In the genomic region with DNA sequence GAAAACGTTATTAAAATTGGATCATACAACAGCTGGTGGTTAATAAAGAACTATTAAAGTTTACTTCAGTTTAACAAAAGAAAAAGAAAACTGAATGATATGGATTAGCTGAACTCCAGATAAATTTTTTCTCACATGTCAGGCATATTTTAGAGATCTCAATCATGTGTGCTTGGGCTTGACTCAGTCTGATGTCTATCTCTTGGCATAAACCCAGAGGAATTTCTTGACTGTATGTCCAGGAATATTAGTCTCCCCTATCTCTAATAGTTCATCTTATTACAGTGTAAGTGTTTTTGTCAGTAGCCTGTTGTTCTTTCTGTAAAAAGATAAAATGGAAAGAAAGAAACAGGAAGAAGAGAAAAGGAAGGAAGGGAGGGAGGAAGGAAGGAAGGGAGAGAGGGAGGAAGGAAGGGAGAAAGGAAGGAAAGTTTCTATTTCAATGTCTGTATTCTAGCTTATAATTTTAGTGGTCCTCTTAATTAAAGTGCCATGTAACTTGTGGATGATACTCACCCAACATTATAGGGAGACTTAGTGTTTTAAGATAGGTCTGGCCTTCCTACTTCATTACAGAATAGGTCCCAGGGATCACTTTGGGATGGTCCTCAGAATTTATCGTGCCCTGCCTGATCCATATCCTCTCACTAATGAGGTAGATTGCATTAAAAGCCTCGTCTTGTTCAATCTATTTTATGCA, we compare ENCODE assay signal across 19 cellular contexts.
DNase-seq lines count a peak whose midpoint lies in the region; ATAC-seq and TF ChIP-seq lines count a peak whose summit lies in the region.
"Had no signal": no experiment of that assay in that cellular context is flagged by ENCODE, and none has a peak within 500 bp of the region (broad histone marks: within the 10 kb centered on the region; RNA-seq: fewer than 3 reads in every experiment).

No MANE protein-coding gene starts in this region.

- H3K27me3 ChIP-seq in BLaER1 (no peaks in the 10 kb centered on the region), PC-3 (ENCODE audit: low read length) (no peaks in the 10 kb centered on the region)
- H3K27me3 ChIP-seq: transverse colon had no signal

- no TSS peak for BruUV-seq in PC-3 (replicated peaks; lab: Mats Ljungman, UMichigan)

- CTCF ChIA-PET in PC-3 (lab: Charles Lee), result no interaction called here

- peak overlapping the region; percentile 5; the same call in 1 of the 2 replicates for H3K4me2 ChIP-seq in BLaER1
- no peak overlapping the region for H3K4me2 ChIP-seq in PC-3 (ENCODE audit: low read length)
- H3K4me2 ChIP-seq: KMS-11 had no signal

- intact Hi-C loops in PC-3 (cut with micrococcal nuclease), result no loop called here

- no peaks in the 10 kb centered on the region for H3K9me2 ChIP-seq in PC-3 (replicated peaks; ENCODE audit: low read length)

- H3K4me1 Mint-ChIP-seq in nephron, result peaks cover 48% of the 10 kb centered on the region
- H3K4me1 Mint-ChIP-seq: memory B cell had no signal

- H4K20me1 ChIP-seq in BLaER1, result no peaks in the 10 kb centered on the region
- no peaks in the 10 kb centered on the region for H4K20me1 ChIP-seq in PC-3 (ENCODE audit: low read length)

- H3K9me3 Mint-ChIP-seq in nephron, result peaks cover 2% of the 10 kb centered on the region

- DNase-seq in PC-3, result peak; percentile 75
- DNase-seq in epithelial cell of esophagus (ENCODE audit: low read depth), result peak; percentile 66
- DNase-seq in Kasumi-1 (lab: John Stamatoyannopoulos, UW), result no peak
- no peak for DNase-seq in germinal center (ENCODE audit: low spot score)
- DNase-seq in GF-D8 (lab: John Stamatoyannopoulos, UW), result no peak
- DNase-seq: activated T-cell treated with anti-CD3 and anti-CD28 coated beads, Interleukin-2, amount 50 U/mL, for 4 hours; Calu3; NCI-H1436 treated with DMSO at 0.1 percent for 48 hours; NCI-H345; stimulated activated naive B cell treated with anti-CD40 and anti-IgM and Interleukin-4, amounts not matched to agents 10 μg/mL and 1 μg/mL and 100 μg/mL, for 72 hours; transverse colon had no signal

- H3K27me3 Mint-ChIP-seq in nephron (ENCODE audit: low read depth), result no peaks in the 10 kb centered on the region
- H3K27me3 Mint-ChIP-seq: activated naive CD8-positive, alpha-beta T cell; stimulated activated naive B cell treated with anti-CD40 and anti-IgM and Interleukin-4, amounts not matched to agents 10 μg/mL and 1 μg/mL and 100 μg/mL, for 72 hours had no signal

- no peak overlapping the region for H3K27ac ChIP-seq in BLaER1
- H3K27ac ChIP-seq in PC-3 (ENCODE audit: low read length), result no peak overlapping the region
- H3K27ac ChIP-seq: HL-60, KMS-11, skin epidermis, transverse colon had no signal

- peak overlapping the region in 1 of 3 experiments; percentile 33 for H3K4me3 Mint-ChIP-seq in nephron
- H3K4me3 Mint-ChIP-seq: activated naive CD8-positive, alpha-beta T cell; activated T-cell treated with anti-CD3 and anti-CD28 coated beads, Interleukin-2, amount 50 U/mL, for 4 hours; memory B cell; stimulated activated naive B cell treated with anti-CD40 and anti-IgM and Interleukin-4, amounts not matched to agents 10 μg/mL and 1 μg/mL and 100 μg/mL, for 72 hours had no signal

- H3K36me3 Mint-ChIP-seq in nephron (ENCODE audit: low read depth), result no peaks in the 10 kb centered on the region
- H3K36me3 Mint-ChIP-seq: memory B cell had no signal

- H3K36me3 ChIP-seq in BLaER1 (no peaks in the 10 kb centered on the region), PC-3 (ENCODE audit: low read depth, low read length) (no peaks in the 10 kb centered on the region)
- H3K36me3 ChIP-seq: transverse colon had no signal

- no peak overlapping the region for H2AFZ ChIP-seq in PC-3 (ENCODE audit: low read length)

- POLR2A ChIA-PET in PC-3 (lab: Charles Lee; ENCODE audit: unreplicated experiment), result no interaction called here

- H3K4me1 ChIP-seq in BLaER1 (peaks cover 6% of the 10 kb centered on the region; the same call in 1 of the 2 replicates), PC-3 (ENCODE audit: insufficient read depth, low read length) (peaks cover 29% of the 10 kb centered on the region)
- H3K4me1 ChIP-seq: transverse colon had no signal

- TF ChIP-seq CTCF in PC-3 (conservative IDR thresholded peaks at IDR 0.05; ENCODE audit: low read depth, low read length) (no peak), epithelial cell of esophagus (IDR thresholded peaks at IDR 0.05; ENCODE audit: insufficient read depth, low read depth, low read length, missing control alignments) (no peak), nephron (IDR thresholded peaks at IDR 0.05; ENCODE audit: unreplicated experiment in 3 of 3) (no peak)

- peak overlapping the region; percentile 34 to 77 (median 50) for H3K27ac Mint-ChIP-seq in nephron
- H3K27ac Mint-ChIP-seq: activated naive CD8-positive, alpha-beta T cell; memory B cell; stimulated activated naive B cell treated with anti-CD40 and anti-IgM and Interleukin-4, amounts not matched to agents 10 μg/mL and 1 μg/mL and 100 μg/mL, for 72 hours had no signal

- H3K9ac ChIP-seq in BLaER1 (no peak overlapping the region), PC-3 (ENCODE audit: low read length) (no peak overlapping the region)
- H3K9ac ChIP-seq: KMS-11 had no signal

- H3K4me3 ChIP-seq in BLaER1 (no peak overlapping the region), PC-3 (ENCODE audit: low read length) (no peak overlapping the region), epithelial cell of esophagus (ENCODE audit: low read length) (no peak overlapping the region)
- H3K4me3 ChIP-seq: skin epidermis, transverse colon had no signal

- ATAC-seq in PC-3 (no peak), HG02759 (IDR thresholded peaks at IDR 0.05; ENCODE audit: unreplicated experiment) (no peak)
- ATAC-seq: activated T-cell treated with anti-CD3 and anti-CD28 coated beads, Interleukin-2, amount 50 U/mL, for 4 hours; stimulated activated naive B cell treated with anti-CD40 and anti-IgM and Interleukin-4, amounts not matched to agents 10 μg/mL and 1 μg/mL and 100 μg/mL, for 72 hours had no signal

- no peaks in the 10 kb centered on the region for H3F3A ChIP-seq in PC-3 (ENCODE audit: low read length, unreplicated experiment)

- H3K9me3 ChIP-seq in BLaER1 (peaks cover 8% of the 10 kb centered on the region), PC-3 (ENCODE audit: low read length) (no peaks in the 10 kb centered on the region)
- H3K9me3 ChIP-seq: transverse colon had no signal

- no peaks in the 10 kb centered on the region for H3K79me2 ChIP-seq in PC-3 (ENCODE audit: low read length)

Comparison
In these comparisons a context has a peak if more than half of its experiments do, and no peak if none do; other contexts are left out.
1. DNase-seq: peak in PC-3 (single experiment) and epithelial cell of esophagus (single experiment); none in Kasumi-1 (0 of 2), germinal center (single experiment) and GF-D8 (single experiment).